ENCODE assay signal across 15 cellular contexts in the genomic region with DNA sequence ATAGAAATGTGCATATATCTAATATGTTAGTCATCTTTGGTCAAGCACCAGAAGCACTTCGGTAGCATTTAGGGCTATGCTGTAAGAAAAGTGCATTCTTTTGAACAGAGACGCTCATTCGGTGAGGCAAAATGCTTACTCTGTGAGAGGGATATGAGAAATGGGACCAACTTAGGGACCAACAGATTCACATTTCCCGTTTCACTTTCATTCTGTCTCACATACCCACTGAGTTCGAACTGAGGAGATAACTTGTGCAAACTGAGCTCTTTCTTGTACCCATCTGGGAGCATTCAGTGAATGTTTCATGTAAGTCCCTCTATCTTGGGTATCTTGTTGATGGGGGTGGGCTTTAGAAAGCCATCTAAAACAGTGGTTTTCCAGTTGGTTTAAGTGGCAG.
DNase-seq lines count a peak whose midpoint lies in the region; ATAC-seq and TF ChIP-seq lines count a peak whose summit lies in the region.
"Had no signal": no experiment of that assay in that cellular context is flagged by ENCODE, and none has a peak within 500 bp of the region (broad histone marks: within the 10 kb centered on the region; RNA-seq: fewer than 3 reads in every experiment).

No MANE protein-coding gene starts in this region.

- no peak overlapping the region for H2AK5ac ChIP-seq in mesenchymal stem cell (ENCODE audit: low read length, severe bottlenecking)

- ATAC-seq in GM18505 (IDR thresholded peaks at IDR 0.05; ENCODE audit: unreplicated experiment) (peak; percentile 79), GM21390 (IDR thresholded peaks at IDR 0.05; ENCODE audit: unreplicated experiment) (peak; percentile 84), HG03095 (IDR thresholded peaks at IDR 0.05; ENCODE audit: unreplicated experiment) (peak; percentile 79), foreskin keratinocyte (no peak)
- ATAC-seq: gastrocnemius medialis, HCT116, Panc1 had no signal

- in situ Hi-C loops in HAP-1 (cut with MboI; ENCODE audit: low sequenced_read_pairs) = no loop called here

- H2BK120ac ChIP-seq in mesenchymal stem cell (ENCODE audit: low read depth, low read length) = no peak overlapping the region

- no peak overlapping the region for H3K23ac ChIP-seq in mesenchymal stem cell (ENCODE audit: low read length in 2 of 2)

- H3K27me3 ChIP-seq in HAP-1 (ENCODE audit: low read depth) = no peaks in the 10 kb centered on the region
- H3K27me3 ChIP-seq in foreskin keratinocyte = no peaks in the 10 kb centered on the region
- H3K27me3 ChIP-seq in mesenchymal stem cell (ENCODE audit: control insufficient read depth in 1 of 2, insufficient read depth in 1 of 2, low read length in 2 of 2) = no peaks in the 10 kb centered on the region
- H3K27me3 ChIP-seq: gastrocnemius medialis had no signal

- H3K4me3 ChIP-seq in HAP-1 (no peak overlapping the region), mesenchymal stem cell (ENCODE audit: insufficient read depth in 1 of 2, low read depth in 1 of 2, low read length in 2 of 2) (no peak overlapping the region)
- H3K4me3 ChIP-seq: gastrocnemius medialis, skin epidermis had no signal

- H3K18ac ChIP-seq in mesenchymal stem cell (ENCODE audit: low read depth in 1 of 2, low read length in 2 of 2) = no peak overlapping the region

- no peaks in the 10 kb centered on the region for H3K9me3 ChIP-seq in HAP-1
- H3K9me3 ChIP-seq in mesenchymal stem cell (ENCODE audit: control insufficient read depth, low read length) = no peaks in the 10 kb centered on the region
- H3K9me3 ChIP-seq: gastrocnemius medialis had no signal

- no peaks in the 10 kb centered on the region for H3K36me3 ChIP-seq in HAP-1 (replicated peaks)
- H3K36me3 ChIP-seq in mesenchymal stem cell (ENCODE audit: control insufficient read depth in 1 of 2, insufficient read depth in 2 of 2, low read depth in 1 of 2, low read length in 2 of 2) = no peaks in the 10 kb centered on the region

- H4K8ac ChIP-seq in mesenchymal stem cell (ENCODE audit: low read length) = no peak overlapping the region

- no peak overlapping the region for H3K14ac ChIP-seq in mesenchymal stem cell (ENCODE audit: low read length in 2 of 2)

- no peak for TF ChIP-seq POLR2A in GM18505 (IDR thresholded peaks at IDR 0.05; ENCODE audit: borderline replicate concordance, extremely low read depth, insufficient read depth, insufficient read length)

- H3K4me1 ChIP-seq in HAP-1 (peaks cover 4% of the 10 kb centered on the region; the same call in 1 of the 2 replicates), foreskin keratinocyte (no peaks in the 10 kb centered on the region), mesenchymal stem cell (ENCODE audit: control insufficient read depth, insufficient read depth, low read depth, low read length) (no peaks in the 10 kb centered on the region)

- H2BK5ac ChIP-seq in mesenchymal stem cell (ENCODE audit: low read depth, low read length, poor library complexity, severe bottlenecking) = no peak overlapping the region

- H3K9ac ChIP-seq in mesenchymal stem cell (ENCODE audit: low read length) = no peak overlapping the region

- WGBS in mesenchymal stem cell = 94% methylated on average over 5 of the region's 5 CpGs

- no peak overlapping the region for H4K91ac ChIP-seq in mesenchymal stem cell (ENCODE audit: low read length)

- no peak overlapping the region for H3K4me2 ChIP-seq in mesenchymal stem cell (ENCODE audit: low read length, poor library complexity, severe bottlenecking)

- DNase-seq in OCI-M1 (lab: John Stamatoyannopoulos, UW) = peak; percentile 29
- DNase-seq in HAP-1 (ENCODE audit: low spot score in 2 of 2) = no peak
- DNase-seq in activated CD8-positive, alpha-beta memory T cell treated with anti-CD3 and anti-CD28 coated beads for 24 hours = no peak
- DNase-seq in foreskin keratinocyte = no peak
- no peak for DNase-seq in mesenchymal stem cell
- DNase-seq: gastrocnemius medialis, IMR-90, NCI-H2081 had no signal

- no peak overlapping the region for H2BK12ac ChIP-seq in mesenchymal stem cell (ENCODE audit: low read length in 2 of 2)

- H3K79me1 ChIP-seq in mesenchymal stem cell (replicated peaks; ENCODE audit: low read length, poor library complexity, severe bottlenecking) = peaks cover 2% of the 10 kb centered on the region

- no peak overlapping the region for H3K4ac ChIP-seq in mesenchymal stem cell (ENCODE audit: low read depth in 1 of 2, low read length in 2 of 2)

- H2BK15ac ChIP-seq in mesenchymal stem cell (ENCODE audit: low read depth, poor library complexity, severe bottlenecking) = no peak overlapping the region

- no peak overlapping the region for H2AFZ ChIP-seq in mesenchymal stem cell (ENCODE audit: low read depth, low read length)

- no peak overlapping the region for H3K27ac ChIP-seq in foreskin keratinocyte
- no peak overlapping the region for H3K27ac ChIP-seq in mesenchymal stem cell (ENCODE audit: low read length, poor library complexity, severe bottlenecking)
- H3K27ac ChIP-seq: C4-2B, gastrocnemius medialis, skin epidermis had no signal

- no peak for TF ChIP-seq CTCF in foreskin keratinocyte (conservative IDR thresholded peaks at IDR 0.05)
